8 cellular contexts compared by ENCODE assay signal in genomic region chr11:65315204-65315865, GRCh38. TPM values are rescaled to one million over a fixed set of nuclear protein-coding genes. Genes with fewer than 3 reads are reported as not detected.
A peak's percentile ranks its signal among the peaks of the same experiment; 100 is the strongest.
DNase-seq lines count a peak whose midpoint lies in the region; ATAC-seq and TF ChIP-seq lines count a peak whose summit lies in the region.

No MANE protein-coding gene starts in this region.

- peak overlapping the region; percentile 90 for H3K4me3 ChIP-seq in PC-9
- peak overlapping the region; percentile 63 for H3K4me3 ChIP-seq in mucosa of stomach (ENCODE audit: low read length)

- H3K4me1 ChIP-seq in PC-9 (replicated peaks; ENCODE audit: insufficient read depth): peaks cover 61% of the 10 kb centered on the region
- peaks cover 38% of the 10 kb centered on the region for H3K4me1 ChIP-seq in mucosa of stomach (ENCODE audit: control insufficient read depth, insufficient read depth, low read length)

- H3K27me3 Mint-ChIP-seq in activated T-cell treated with anti-CD3 and anti-CD28 coated beads, Interleukin-2, amount 50 U/mL, for 24 hours: peaks cover 19% of the 10 kb centered on the region

- DNase-seq in GM10266 (ENCODE audit: extremely low spot score) (peak; percentile 89), HUDEP-2 (lab: John Stamatoyannopoulos, UW; ENCODE audit: unreplicated experiment in 76 of 76) (peak in 58 of 76 experiments; percentile 1 to 74 (median 48)), PC-9 (peak; percentile 62 to 89), erythroblast (lab: John Stamatoyannopoulos, UW) (peak; percentile 70 to 85)
- DNase-seq in activated T-cell treated with anti-CD3 and anti-CD28 coated beads, Interleukin-2, amount 50 U/mL, for 24 hours: peak; percentile 90
- peak; percentile 65 to 66 for DNase-seq in stimulated activated CD8-positive, alpha-beta memory T cell treated with anti-CD3 and anti-CD28 coated beads, Interleukin-7, amount 100 ng/mL, for 1 hour (ENCODE audit: low read depth in 2 of 2)

- H3K27ac ChIP-seq in PC-9: peak overlapping the region; percentile 54

- H3K36me3 ChIP-seq in PC-9 (ENCODE audit: low read depth) (peaks cover 4% of the 10 kb centered on the region; the same call in 1 of the 2 replicates), mucosa of stomach (ENCODE audit: control insufficient read depth, insufficient read depth, low read length) (no peaks in the 10 kb centered on the region)

- intact Hi-C loops in PC-9 (cut with micrococcal nuclease; ENCODE audit: unreplicated experiment): loop anchor here (1.0 to 2.0 kb wide), 2 partner anchors 40 to 107 kb away; no protein-coding TSS in a partner anchor

- H3K4me1 Mint-ChIP-seq in activated T-cell treated with anti-CD3 and anti-CD28 coated beads, Interleukin-2, amount 50 U/mL, for 24 hours (ENCODE audit: low read depth): peaks cover 12% of the 10 kb centered on the region

- H2AFZ ChIP-seq in PC-9: peak overlapping the region; percentile 80

- TF ChIP-seq CTCF in GM10266 (IDR thresholded peaks at IDR 0.05; ENCODE audit: control insufficient read depth, insufficient read depth, low read depth, missing control alignments) (peak; percentile 95), PC-9 (conservative IDR thresholded peaks at IDR 0.05) (peak; percentile 100)

- no peaks in the 10 kb centered on the region for H3K9me3 ChIP-seq in PC-9 (ENCODE audit: insufficient read depth, low read depth)
- no peaks in the 10 kb centered on the region for H3K9me3 ChIP-seq in mucosa of stomach (ENCODE audit: control insufficient read depth, low read length)

- no peaks in the 10 kb centered on the region for H3K36me3 Mint-ChIP-seq in activated T-cell treated with anti-CD3 and anti-CD28 coated beads, Interleukin-2, amount 50 U/mL, for 24 hours (ENCODE audit: low read depth)

- peak overlapping the region; percentile 91 for H3K4me2 ChIP-seq in PC-9

- no peaks in the 10 kb centered on the region for H3K9me2 ChIP-seq in PC-9 (ENCODE audit: insufficient read depth)

- H3K4me3 Mint-ChIP-seq in activated T-cell treated with anti-CD3 and anti-CD28 coated beads, Interleukin-2, amount 50 U/mL, for 24 hours: peak overlapping the region; percentile 81

- TSS peak; percentile 41 for BruUV-seq in PC-9 (replicated peaks; lab: Mats Ljungman, UMichigan)

- CTCF ChIA-PET in PC-9 (lab: Charles Lee): interaction anchor here (0.6 to 5.2 kb wide), 14 partner anchors 10 to 95 kb away, joined by 3 to 151 read pairs (median 5); partner anchors contain the start of gene DPF2

- peaks cover 65% of the 10 kb centered on the region for H3F3A ChIP-seq in PC-9 (ENCODE audit: insufficient read depth, low read depth)

- no peak for ATAC-seq in HG02970 (IDR thresholded peaks at IDR 0.05; ENCODE audit: low FRiP score, unreplicated experiment)

- no peak for TF ChIP-seq POLR2A in erythroblast (IDR thresholded peaks at IDR 0.05; ENCODE audit: low read length)

- H3K9me3 Mint-ChIP-seq in activated T-cell treated with anti-CD3 and anti-CD28 coated beads, Interleukin-2, amount 50 U/mL, for 24 hours: no peaks in the 10 kb centered on the region

- H3K79me2 ChIP-seq in PC-9 (ENCODE audit: low read depth): peaks cover 61% of the 10 kb centered on the region

- H3K27me3 ChIP-seq in PC-9 (ENCODE audit: insufficient read depth, low read depth): no peaks in the 10 kb centered on the region
- no peaks in the 10 kb centered on the region for H3K27me3 ChIP-seq in mucosa of stomach (ENCODE audit: control insufficient read depth, insufficient read depth, low read length)

- peaks cover 15% of the 10 kb centered on the region for H4K20me1 ChIP-seq in PC-9 (ENCODE audit: insufficient read depth)

- POLR2A ChIA-PET in PC-9 (lab: Charles Lee; ENCODE audit: unreplicated experiment): interaction anchor here (0.5 to 3.1 kb wide), 13 partner anchors 17 to 586 kb away, joined by 3 to 57 read pairs (median 5); partner anchors contain the start of genes DPF2 and FAM89B

- peak overlapping the region; percentile 70 for H3K9ac ChIP-seq in mucosa of stomach (ENCODE audit: low read length)

- H3K27ac Mint-ChIP-seq in activated T-cell treated with anti-CD3 and anti-CD28 coated beads, Interleukin-2, amount 50 U/mL, for 24 hours: no peak overlapping the region

RNA-seq across cellular contexts. Expression of gene CDC42EP2, which starts 0.7 kb away (rescaled TPM):
- total RNA-seq in PC-9 (2021): 17.8 and 20.8 TPM in 2 replicates

RNA-seq across cellular contexts. Expression of gene DPF2, which starts 18.3 kb away (rescaled TPM):
- total RNA-seq in PC-9 (2021): 75.6 and 80.6 TPM in 2 replicates

RNA-seq across cellular contexts. Expression of gene TIGD3, which starts 39.2 kb away (rescaled TPM):
- total RNA-seq in PC-9 (2021): 1.7 and 1.8 TPM in 2 replicates

RNA-seq across cellular contexts. Expression of gene POLA2, which starts 53.6 kb away (rescaled TPM):
- 37.1 and 39.3 TPM in 2 replicates for total RNA-seq in PC-9 (2021)
